Comparison of ENCODE assay signal across 1 cellular context in genomic region chr2:238404406-238405216, GRCh38.
TF ChIP-seq lines count a peak whose summit lies in the region.

No MANE protein-coding gene starts in this region.

TF ChIP-seq in liver, 16 proteins besides CTCF, POLR2A, EP300 and RAD21:
- TF ChIP-seq, protein P1, sequence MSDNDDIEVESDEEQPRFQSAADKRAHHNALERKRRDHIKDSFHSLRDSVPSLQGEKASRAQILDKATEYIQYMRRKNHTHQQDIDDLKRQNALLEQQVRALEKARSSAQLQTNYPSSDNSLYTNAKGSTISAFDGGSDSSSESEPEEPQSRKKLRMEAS (IDR thresholded peaks at IDR 0.05) = peak; percentile 81
- TF ChIP-seq REST (IDR thresholded peaks at IDR 0.05) = peak; percentile 1
- no peak for TF ChIP-seq SP1 (IDR thresholded peaks at IDR 0.05)
TF ChIP-seq in liver: peak in this region for 2.
